8 cellular contexts compared by ENCODE assay signal in genomic region chr12:106248177-106248848, GRCh38. TPM values are rescaled to one million over a fixed set of nuclear protein-coding genes. Genes with fewer than 3 reads are reported as not detected.
A peak's percentile ranks its signal among the peaks of the same experiment; 100 is the strongest.
DNase-seq lines count a peak whose midpoint lies in the region; ATAC-seq, FAIRE-seq and TF ChIP-seq lines count a peak whose summit lies in the region.

No MANE protein-coding gene starts in this region.

- DNase-seq in A549 (ENCODE audit: low read depth in 1 of 2, low spot score in 1 of 2): peak; percentile 65 to 67
- DNase-seq in GM12891 (ENCODE audit: insufficient read length, low spot score): peak; percentile 35
- no peak for DNase-seq in kidney epithelial cell (ENCODE audit: low read depth)
- peak; percentile 78 for DNase-seq in smooth muscle cell (lab: John Stamatoyannopoulos, UW; ENCODE audit: unreplicated experiment)
- DNase-seq in NCI-H187 (lab: John Stamatoyannopoulos, UW): no peak

- H3K4me1 ChIP-seq in A549 (peaks cover 29% of the 10 kb centered on the region), smooth muscle cell (ENCODE audit: low read depth) (peaks cover 12% of the 10 kb centered on the region)

- POLR2A ChIA-PET in A549 (lab: Yijun Ruan, JAX): interaction anchor here (0.5 to 3.2 kb wide), 5 partner anchors 11 to 892 kb away, joined by 3 to 17 read pairs (median 12); partner anchors contain the start of gene POLR3B

- TF ChIP-seq CTCF in A549 (IDR thresholded peaks at IDR 0.05) (no peak; the same call in 2 of the 3 replicates), kidney epithelial cell (IDR thresholded peaks at IDR 0.05; ENCODE audit: insufficient read depth, low read length, poor library complexity, severe bottlenecking) (no peak), smooth muscle cell (IDR thresholded peaks at IDR 0.05; ENCODE audit: borderline replicate concordance, insufficient read depth, poor library complexity, severe bottlenecking) (no peak)

- H3K4me3 ChIP-seq in A549: peak overlapping the region; percentile 98
- peak overlapping the region; percentile 73 for H3K4me3 ChIP-seq in kidney epithelial cell (ENCODE audit: low read depth, low read length)
- H3K4me3 ChIP-seq in smooth muscle cell: peak overlapping the region; percentile 87

- H3K27ac ChIP-seq in A549 (peak overlapping the region; percentile 95 to 97), cingulate gyrus (ENCODE audit: low read depth, low read length) (peak overlapping the region; percentile 72), smooth muscle cell (ENCODE audit: low read depth) (peak overlapping the region; percentile 89)

- CTCF ChIA-PET in A549 (lab: Yijun Ruan, JAX): interaction anchor here (0.7 kb wide), 1 partner anchor 109 kb away, joined by 3 read pairs; the partner anchor contains the start of gene POLR3B

- TF ChIP-seq POLR2A in A549 (IDR thresholded peaks at IDR 0.05; ENCODE audit: low read length) (no peak), GM12891 (IDR thresholded peaks at IDR 0.05; ENCODE audit: low read depth, low read length) (no peak)

- H3K79me2 ChIP-seq in smooth muscle cell (ENCODE audit: low read depth): peaks cover 40% of the 10 kb centered on the region

- TF ChIP-seq EP300 in A549 (IDR thresholded peaks at IDR 0.05): no peak

- FAIRE-seq in A549 (lab: Jason Lieb, UNC) (no peak), GM12891 (lab: Jason Lieb, UNC) (no peak)

- TF ChIP-seq RAD21 in A549 (conservative IDR thresholded peaks at IDR 0.05 in 1 of 2, IDR thresholded peaks at IDR 0.05 in 1 of 2): no peak

- peak overlapping the region; percentile 94 for H3K9ac ChIP-seq in smooth muscle cell (ENCODE audit: low read depth)

- H3F3A ChIP-seq in smooth muscle cell (ENCODE audit: low read depth): peaks cover 19% of the 10 kb centered on the region

- H3K4me2 ChIP-seq in A549: peak overlapping the region; percentile 78
- peak overlapping the region; percentile 96 for H3K4me2 ChIP-seq in smooth muscle cell

- peak overlapping the region; percentile 13 for H2AFZ ChIP-seq in smooth muscle cell (ENCODE audit: low read depth)

- no peaks in the 10 kb centered on the region for H3K36me3 ChIP-seq in kidney epithelial cell (ENCODE audit: control insufficient read depth, insufficient read depth, low read length)
- no peaks in the 10 kb centered on the region for H3K36me3 ChIP-seq in smooth muscle cell (ENCODE audit: low read depth)

- WGBS in A549 (ENCODE audit: missing lambda C conversion rate): 12% methylated on average over 19 of the region's 55 CpGs
- 2% methylated on average over 15 of the region's 55 CpGs for WGBS in smooth muscle cell (ENCODE audit: low lambda C conversion rate)

- H4K20me1 ChIP-seq in smooth muscle cell (ENCODE audit: low read depth): peaks cover 35% of the 10 kb centered on the region

- peak; percentile 57 to 60 for ATAC-seq in A549
- peak; percentile 16 for ATAC-seq in HG02981 (IDR thresholded peaks at IDR 0.05; ENCODE audit: unreplicated experiment)
- peak; percentile 60 for ATAC-seq in SK-N-SH treated with all-trans-retinoic acid at 6 μM for 48 hours

- H3K27me3 ChIP-seq in kidney epithelial cell (ENCODE audit: control insufficient read depth, insufficient read depth, low read length) (no peaks in the 10 kb centered on the region), smooth muscle cell (ENCODE audit: low read depth) (no peaks in the 10 kb centered on the region)

- H3K9me3 ChIP-seq in A549 (no peaks in the 10 kb centered on the region), smooth muscle cell (replicated peaks; ENCODE audit: low read depth) (no peaks in the 10 kb centered on the region)

TF ChIP-seq in A549, 52 proteins besides CTCF, POLR2A, EP300 and RAD21 (continues in another document):
- TF ChIP-seq KDM5A (IDR thresholded peaks at IDR 0.05) (no peak), HDAC2 (IDR thresholded peaks at IDR 0.05) (no peak), MYC (IDR thresholded peaks at IDR 0.05; ENCODE audit: borderline replicate concordance, low read length) (no peak), JUN (IDR thresholded peaks at IDR 0.05) (peak; percentile 47 to 66; a peak in 3 of 5 replicates), PHF8 (IDR thresholded peaks at IDR 0.05; ENCODE audit: borderline replicate concordance, low read depth) (peak; percentile 50), USF2 (IDR thresholded peaks at IDR 0.05) (no peak), E2F6 (IDR thresholded peaks at IDR 0.05; ENCODE audit: borderline replicate concordance, low read depth) (no peak)

TF ChIP-seq in GM12891, 5 proteins besides CTCF, POLR2A, EP300 and RAD21:
- TF ChIP-seq POU2F2 (IDR thresholded peaks at IDR 0.05; ENCODE audit: low read depth, low read length): no peak
- TF ChIP-seq TAF1 (IDR thresholded peaks at IDR 0.05; ENCODE audit: low read depth, low read length): no peak
- no peak for TF ChIP-seq PAX5 (IDR thresholded peaks at IDR 0.05; ENCODE audit: insufficient read depth, low read length, severe bottlenecking)
- no peak for TF ChIP-seq POLR2AphosphoS5 (IDR thresholded peaks at IDR 0.05; ENCODE audit: low read depth, low read length)
- TF ChIP-seq SPI1 (IDR thresholded peaks at IDR 0.05; ENCODE audit: low read depth, low read length): no peak

TF ChIP-seq in SK-N-SH treated with all-trans-retinoic acid at 6 μM for 48 hours, 23 proteins besides CTCF, POLR2A, EP300 and RAD21:
- no peak for TF ChIP-seq RARB (CRISPR knock-in tag; IDR thresholded peaks at IDR 0.05)
- TF ChIP-seq ZNF8 (CRISPR knock-in tag; IDR thresholded peaks at IDR 0.05): peak; percentile 90
TF ChIP-seq in SK-N-SH treated with all-trans-retinoic acid at 6 μM for 48 hours: peak in this region for 1.

RNA-seq across cellular contexts. Expression of gene CKAP4, which starts 0.5 kb away (rescaled TPM):
- polyA plus RNA-seq in A549 (2011; rRNA removed) (96.5 and 108 TPM in 2 replicates), A549 (2017; fragmentation: RNase III; extraction: RNeasy Plus Mini Kit Qiagen cat#74134 plus additional on column Dnase treatment) (62.6 to 71.7 TPM (median 70.4 TPM) in 3 replicates), smooth muscle cell (358 and 486 TPM in 2 replicates)
- 39.5 and 50.8 TPM in 2 replicates for polyA plus RNA-seq in A549 (2012; cell fraction: cytosol; rRNA removed)
- polyA plus RNA-seq in A549 (2012; cell fraction: nucleus; rRNA removed): 59.8 and 68.1 TPM in 2 replicates
- 36.8 and 40.3 TPM in 2 replicates for polyA minus RNA-seq in A549 (2011; rRNA and poly(A)+ RNA removed)
- polyA plus RNA-seq in GM12891 (2012; ENCODE audit: low read depth, missing spikeins): 5.0 TPM
- total RNA-seq in kidney epithelial cell (112 and 115 TPM in 2 replicates), smooth muscle cell (241 and 294 TPM in 2 replicates)

RNA-seq across cellular contexts. Expression of gene TCP11L2, which starts 54.2 kb away (rescaled TPM):
- 16.6 and 19.7 TPM in 2 replicates for polyA plus RNA-seq in A549 (2011; rRNA removed)
- 1.1 and 1.5 TPM in 2 replicates for polyA plus RNA-seq in A549 (2012; cell fraction: cytosol; rRNA removed)
- polyA plus RNA-seq in A549 (2012; cell fraction: nucleus; rRNA removed): 1.7 and 2.4 TPM in 2 replicates
- 1.8 to 4.9 TPM (median 4.1 TPM) in 3 replicates for polyA plus RNA-seq in A549 (2017; fragmentation: RNase III; extraction: RNeasy Plus Mini Kit Qiagen cat#74134 plus additional on column Dnase treatment)
- polyA minus RNA-seq in A549 (2011; rRNA and poly(A)+ RNA removed): 36.1 and 48.5 TPM in 2 replicates
- 0.65 TPM for polyA plus RNA-seq in GM12891 (2012; ENCODE audit: low read depth, missing spikeins)
- total RNA-seq in kidney epithelial cell: 24.9 and 26.8 TPM in 2 replicates
- 15.1 and 19.1 TPM in 2 replicates for total RNA-seq in smooth muscle cell
- polyA plus RNA-seq in smooth muscle cell: 2.4 and 3.5 TPM in 2 replicates

Comparison
In these comparisons a context has a peak if more than half of its experiments do, and no peak if none do; other contexts are left out.
1. DNase-seq: peak in A549 (2 of 2), GM12891 (single experiment) and smooth muscle cell (single experiment); none in kidney epithelial cell (single experiment) and NCI-H187 (0 of 2).
2. Peak in every context shown above with its lines, with median percentiles within 50 percentile points of each other: ATAC-seq, H3K27ac ChIP-seq and H3K4me3 ChIP-seq.